In the genomic region with DNA sequence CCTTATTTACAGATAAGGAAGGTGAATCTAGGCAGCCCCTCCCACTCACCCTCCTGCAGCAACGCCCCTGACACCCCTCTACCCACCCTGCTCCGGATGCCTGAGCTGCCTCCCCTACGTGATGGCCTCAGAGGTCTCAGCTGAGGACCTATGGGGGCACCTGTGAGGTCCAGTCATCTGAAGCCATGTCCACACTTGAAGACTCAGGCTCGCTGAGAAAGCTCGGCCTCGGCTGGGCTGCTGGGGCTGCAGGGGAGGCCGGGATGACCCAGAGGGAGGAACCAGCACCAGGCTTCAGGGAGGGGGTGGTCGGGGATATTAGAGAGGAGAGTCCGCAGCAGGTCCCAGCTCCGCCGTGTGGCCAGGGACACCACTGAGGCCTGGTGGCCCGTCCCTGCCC, we compare ENCODE assay signal across 17 cellular contexts.
A peak's percentile ranks its signal among the peaks of the same experiment; 100 is the strongest.
DNase-seq lines count a peak whose midpoint lies in the region; ATAC-seq and TF ChIP-seq lines count a peak whose summit lies in the region.
"Had no signal": no experiment of that assay in that cellular context is flagged by ENCODE, and none has a peak within 500 bp of the region (broad histone marks: within the 10 kb centered on the region; RNA-seq: fewer than 3 reads in every experiment).

No MANE protein-coding gene starts in this region.

- peak; percentile 4 for DNase-seq in activated T-cell treated with anti-CD3 and anti-CD28 coated beads, Interleukin-2, amount 50 U/mL, for 1 hour
- DNase-seq in activated T-cell treated with anti-CD3 and anti-CD28 coated beads for 4 hours (no peak), chondrocyte (ENCODE audit: low spot score) (peak; percentile 81), mesenteric fat pad (ENCODE audit: low spot score) (peak; percentile 83), omental fat pad (ENCODE audit: low spot score) (no peak), germinal center (ENCODE audit: low spot score) (no peak), SJCRH30 (no peak)
- DNase-seq: CD4-positive, CD25-positive, alpha-beta regulatory T cell; DMS 273 treated with DMSO at 0.1 percent for 48 hours; DMS79 treated with DMSO at 0.1 percent for 48 hours; NCI-H1694; NCI-H2081; NCI-H2171 treated with DMSO at 0.1 percent for 48 hours; NCI-H524 treated with DMSO at 0.1 percent for 48 hours; NCI-H82 had no signal

- no peak overlapping the region for H3K4me3 ChIP-seq in SJCRH30
- H3K4me3 ChIP-seq: SJSA1 had no signal

- peaks cover 34% of the 10 kb centered on the region for H3K27me3 Mint-ChIP-seq in chondrocyte (ENCODE audit: low read depth)

- no peaks in the 10 kb centered on the region for H3K36me3 ChIP-seq in SJCRH30
- H3K36me3 ChIP-seq: SJSA1 had no signal

- TF ChIP-seq CTCF in chondrocyte (IDR thresholded peaks at IDR 0.05) (no peak), omental fat pad (IDR thresholded peaks at IDR 0.05) (no peak)

- peaks cover 30% of the 10 kb centered on the region for H3K27me3 ChIP-seq in SJCRH30

- H3K4me3 Mint-ChIP-seq in chondrocyte (ENCODE audit: unreplicated experiment), result no peak overlapping the region
- H3K4me3 Mint-ChIP-seq: CD4-positive, CD25-positive, alpha-beta regulatory T cell had no signal

- no peaks in the 10 kb centered on the region for H3K4me1 ChIP-seq in SJCRH30
- H3K4me1 ChIP-seq: SJSA1 had no signal

- H3K27ac Mint-ChIP-seq in chondrocyte (ENCODE audit: unreplicated experiment), result no peak overlapping the region
- H3K27ac Mint-ChIP-seq: CD4-positive, CD25-positive, alpha-beta regulatory T cell had no signal

- no peak for ATAC-seq in omental fat pad (ENCODE audit: low FRiP score)
- ATAC-seq: Panc1 had no signal

- no peaks in the 10 kb centered on the region for H3K36me3 Mint-ChIP-seq in chondrocyte (ENCODE audit: low read depth)
- H3K36me3 Mint-ChIP-seq: CD4-positive, CD25-positive, alpha-beta regulatory T cell had no signal

- no peaks in the 10 kb centered on the region for H3K4me1 Mint-ChIP-seq in chondrocyte (ENCODE audit: low read depth)

- peaks cover 4% of the 10 kb centered on the region; the same call in 1 of the 2 replicates for H3K9me3 ChIP-seq in SJCRH30 (replicated peaks)
- H3K9me3 ChIP-seq: SJSA1 had no signal

- no peak overlapping the region for H3K27ac ChIP-seq in SJCRH30
- H3K27ac ChIP-seq: SJSA1 had no signal

- peaks cover 12% of the 10 kb centered on the region for H3K9me3 Mint-ChIP-seq in chondrocyte (ENCODE audit: low read depth)

Comparison
In these comparisons a context has a peak if more than half of its experiments do, and no peak if none do; other contexts are left out.
1. DNase-seq: peak in activated T-cell treated with anti-CD3 and anti-CD28 coated beads, Interleukin-2, amount 50 U/mL, for 1 hour (single experiment), chondrocyte (single experiment) and mesenteric fat pad (single experiment); none in activated T-cell treated with anti-CD3 and anti-CD28 coated beads for 4 hours (single experiment), omental fat pad (single experiment), germinal center (single experiment) and SJCRH30 (0 of 2).